In the genomic region with DNA sequence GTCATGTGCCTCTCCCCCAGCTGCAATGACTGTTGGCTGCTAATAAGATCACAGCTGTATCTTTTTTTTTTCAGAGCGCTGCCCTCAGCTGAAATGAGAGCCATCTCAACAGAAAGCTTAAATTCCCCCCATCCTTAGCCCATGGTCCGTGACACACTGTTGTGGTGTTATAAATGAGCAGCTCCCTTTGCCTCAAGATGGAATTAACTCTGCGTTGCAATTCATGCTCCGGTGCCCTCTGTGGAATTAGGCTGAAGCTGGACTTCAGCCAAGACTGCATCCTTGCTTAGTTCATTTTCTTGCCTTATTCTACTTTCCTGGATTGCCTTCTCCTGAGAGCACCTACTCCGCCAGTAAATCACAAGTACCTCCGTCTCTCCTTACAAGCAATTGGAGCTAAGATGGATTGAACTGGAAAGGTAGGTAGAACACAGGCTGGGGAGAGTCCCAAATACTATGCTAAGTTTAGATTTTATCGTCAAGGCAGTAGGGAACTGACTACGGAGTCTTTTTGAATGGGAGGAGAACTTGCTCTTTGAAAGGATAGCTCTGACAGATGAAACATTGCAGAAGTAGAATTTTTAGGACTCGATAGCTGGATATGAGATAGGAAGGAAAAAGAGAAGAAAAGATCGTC, we compare ENCODE assay signal across 39 cellular contexts. TPM values are rescaled to one million over a fixed set of nuclear protein-coding genes. Genes with fewer than 3 reads are reported as not detected.
"Had no signal": no experiment of that assay in that cellular context is flagged by ENCODE, and none has a peak within 500 bp of the region (broad histone marks: within the 10 kb centered on the region; RNA-seq: fewer than 3 reads in every experiment).

No MANE protein-coding gene starts in this region.

- H3K4me3 ChIP-seq: ascending aorta, cardiac muscle cell, colonic mucosa, dorsolateral prefrontal cortex, gastroesophageal sphincter, left lung, lower lobe of right lung, sigmoid colon, upper lobe of left lung, vagina had no signal

- DNase-seq: activated CD4-positive, alpha-beta memory T cell treated with anti-CD3 and anti-CD28 coated beads for 36 hours; activated CD4-positive, alpha-beta T cell treated with anti-CD3 and anti-CD28 coated beads, Interleukin-2, amount 10 ng/mL, durations not matched to agents 24 days and 14 days; activated CD4-positive, CD25-positive, alpha-beta regulatory T cell treated with anti-CD3 and anti-CD28 coated beads, Interleukin-2, amount 50 U/mL, for 72 hours; activated CD8-positive, alpha-beta memory T cell treated with anti-CD3 and anti-CD28 coated beads, Interleukin-2, amount 50 U/mL, for 4 hours; activated gamma-delta T cell; activated naive CD4-positive, alpha-beta T cell treated with anti-CD3 and anti-CD28 coated beads, Interleukin-2, amount 10 ng/mL, durations not matched to agents 7 days and 5 days; activated naive CD8-positive, alpha-beta T cell treated with anti-CD3 and anti-CD28 coated beads, Interleukin-2, amount 10 ng/mL, durations not matched to agents 7 days and 5 days; activated T-cell treated with anti-CD3 and anti-CD28 coated beads, Interleukin-2, amount 50 U/mL, for 1 hour; cerebellar nuclear complex; colonic mucosa; dorsolateral prefrontal cortex; effector memory CD4-positive, alpha-beta T cell; erythroblast; head of caudate nucleus; hippocampal formation; left lung; lower lobe of right lung; mesendoderm; posterior cingulate gyrus; retina; sigmoid colon; small intestine; stimulated activated CD4-positive, alpha-beta T cell treated with anti-CD3 and anti-CD28 coated beads, Interleukin-1b, Interleukin-23, amount 100 ng/mL, for 48 hours; stimulated activated CD4-positive, alpha-beta T cell treated with anti-CD3 and anti-CD28 coated beads, Interleukin-4, amount 100 ng/mL, for 4 hours; stimulated activated CD8-positive, alpha-beta memory T cell treated with anti-CD3 and anti-CD28 coated beads, Interleukin-4, amount 100 ng/mL, for 48 hours; stimulated activated naive CD8-positive, alpha-beta T cell treated with anti-CD3 and anti-CD28 coated beads, Interleukin-15, amount 100 ng/mL, for 72 hours; substantia nigra; T-helper 17 cell; T1000; upper lobe of left lung had no signal

- H3K27ac ChIP-seq: ascending aorta, cardiac muscle cell, colonic mucosa, dorsolateral prefrontal cortex, gastroesophageal sphincter, left lung, lower lobe of right lung, sigmoid colon, upper lobe of left lung, vagina had no signal

- ATAC-seq: gastroesophageal sphincter; left lung; lower lobe of right lung; natural killer cell treated with Interleukin-12 subunit alpha and Interleukin-12 subunit beta and Interleukin-15 and Interleukin-18, amount 100 ng/mL, for 72 hours; stimulated activated memory B cell treated with anti-CD40 and anti-IgM and Interleukin-4, amounts not matched to agents 10 μg/mL and 1 μg/mL and 100 μg/mL, for 72 hours; stimulated activated naive CD8-positive, alpha-beta T cell treated with anti-CD3 and anti-CD28 coated beads, Interleukin-15, amount 100 ng/mL, for 72 hours; T-helper 17 cell had no signal

- H3K9me3 Mint-ChIP-seq: activated CD4-positive, alpha-beta memory T cell treated with anti-CD3 and anti-CD28 coated beads for 36 hours; activated CD4-positive, alpha-beta T cell treated with anti-CD3 and anti-CD28 coated beads, Interleukin-2, amount 10 ng/mL, durations not matched to agents 24 days and 14 days; activated naive CD4-positive, alpha-beta T cell treated with anti-CD3 and anti-CD28 coated beads, Interleukin-2, amount 10 ng/mL, durations not matched to agents 7 days and 5 days; activated T-helper 1 cell treated with anti-CD3 and anti-CD28 coated beads, Interleukin-12 subunit alpha, Interleukin-12 subunit beta, Interleukin-2, Interleukin-4 antibody, amounts not matched to agents 30 ng/mL and 10 ng/mL and 1 ng/mL, durations not matched to agents 14 hours and 24 hours and 36 hours; stimulated activated memory B cell treated with anti-CD40 and anti-IgM and Interleukin-4, amounts not matched to agents 10 μg/mL and 1 μg/mL and 100 μg/mL, for 72 hours; stimulated activated naive CD8-positive, alpha-beta T cell treated with anti-CD3 and anti-CD28 coated beads, Interleukin-15, amount 100 ng/mL, for 72 hours had no signal

- H3K4me1 ChIP-seq: ascending aorta, colonic mucosa, gastroesophageal sphincter, left lung, lower lobe of right lung, upper lobe of left lung, vagina had no signal

- H3K27me3 ChIP-seq: ascending aorta, cardiac muscle cell, colonic mucosa, dorsolateral prefrontal cortex, gastroesophageal sphincter, left lung, sigmoid colon, upper lobe of left lung, vagina had no signal

- H3K9me3 ChIP-seq: ascending aorta, colonic mucosa, gastroesophageal sphincter, left lung, lower lobe of right lung, sigmoid colon, upper lobe of left lung, vagina had no signal

- H3K4me3 Mint-ChIP-seq: activated CD4-positive, alpha-beta memory T cell treated with anti-CD3 and anti-CD28 coated beads for 36 hours; activated CD4-positive, alpha-beta T cell treated with anti-CD3 and anti-CD28 coated beads, Interleukin-2, amount 10 ng/mL, durations not matched to agents 24 days and 14 days; activated naive CD4-positive, alpha-beta T cell treated with anti-CD3 and anti-CD28 coated beads, Interleukin-2, amount 10 ng/mL, durations not matched to agents 7 days and 5 days; activated naive CD8-positive, alpha-beta T cell treated with anti-CD3 and anti-CD28 coated beads, Interleukin-2, amount 10 ng/mL, durations not matched to agents 7 days and 5 days; activated T-helper 1 cell treated with anti-CD3 and anti-CD28 coated beads, Interleukin-12 subunit alpha, Interleukin-12 subunit beta, Interleukin-2, Interleukin-4 antibody, amounts not matched to agents 30 ng/mL and 10 ng/mL and 1 ng/mL, durations not matched to agents 14 hours and 24 hours and 36 hours; brain; natural killer cell treated with Interleukin-12 subunit alpha and Interleukin-12 subunit beta and Interleukin-15 and Interleukin-18, amount 100 ng/mL, for 72 hours; stimulated activated memory B cell treated with anti-CD40 and anti-IgM and Interleukin-4, amounts not matched to agents 10 μg/mL and 1 μg/mL and 100 μg/mL, for 72 hours; stimulated activated naive CD8-positive, alpha-beta T cell treated with anti-CD3 and anti-CD28 coated beads, Interleukin-15, amount 100 ng/mL, for 72 hours; T-helper 17 cell had no signal

- H3K36me3 Mint-ChIP-seq: activated CD4-positive, alpha-beta memory T cell treated with anti-CD3 and anti-CD28 coated beads for 36 hours; activated naive CD4-positive, alpha-beta T cell treated with anti-CD3 and anti-CD28 coated beads, Interleukin-2, amount 10 ng/mL, durations not matched to agents 7 days and 5 days; activated naive CD8-positive, alpha-beta T cell treated with anti-CD3 and anti-CD28 coated beads, Interleukin-2, amount 10 ng/mL, durations not matched to agents 7 days and 5 days; brain; natural killer cell treated with Interleukin-12 subunit alpha and Interleukin-12 subunit beta and Interleukin-15 and Interleukin-18, amount 100 ng/mL, for 72 hours; stimulated activated memory B cell treated with anti-CD40 and anti-IgM and Interleukin-4, amounts not matched to agents 10 μg/mL and 1 μg/mL and 100 μg/mL, for 72 hours had no signal

- H3K36me3 ChIP-seq: ascending aorta, cardiac muscle cell, colonic mucosa, gastroesophageal sphincter, left lung, lower lobe of right lung, sigmoid colon, upper lobe of left lung, vagina had no signal

- FAIRE-seq: small intestine had no signal

- H3K27me3 Mint-ChIP-seq: activated CD4-positive, alpha-beta memory T cell treated with anti-CD3 and anti-CD28 coated beads for 36 hours; activated CD4-positive, alpha-beta T cell treated with anti-CD3 and anti-CD28 coated beads, Interleukin-2, amount 10 ng/mL, durations not matched to agents 24 days and 14 days; activated naive CD4-positive, alpha-beta T cell treated with anti-CD3 and anti-CD28 coated beads, Interleukin-2, amount 10 ng/mL, durations not matched to agents 7 days and 5 days; activated naive CD8-positive, alpha-beta T cell treated with anti-CD3 and anti-CD28 coated beads, Interleukin-2, amount 10 ng/mL, durations not matched to agents 7 days and 5 days; stimulated activated memory B cell treated with anti-CD40 and anti-IgM and Interleukin-4, amounts not matched to agents 10 μg/mL and 1 μg/mL and 100 μg/mL, for 72 hours; T-helper 17 cell had no signal

- H3K4me1 Mint-ChIP-seq: activated CD4-positive, alpha-beta T cell treated with anti-CD3 and anti-CD28 coated beads, Interleukin-2, amount 10 ng/mL, durations not matched to agents 24 days and 14 days; activated naive CD4-positive, alpha-beta T cell treated with anti-CD3 and anti-CD28 coated beads, Interleukin-2, amount 10 ng/mL, durations not matched to agents 7 days and 5 days; activated naive CD8-positive, alpha-beta T cell treated with anti-CD3 and anti-CD28 coated beads, Interleukin-2, amount 10 ng/mL, durations not matched to agents 7 days and 5 days; stimulated activated memory B cell treated with anti-CD40 and anti-IgM and Interleukin-4, amounts not matched to agents 10 μg/mL and 1 μg/mL and 100 μg/mL, for 72 hours; stimulated activated naive CD8-positive, alpha-beta T cell treated with anti-CD3 and anti-CD28 coated beads, Interleukin-15, amount 100 ng/mL, for 72 hours; T-helper 17 cell had no signal

- H3K27ac Mint-ChIP-seq: activated CD4-positive, alpha-beta memory T cell treated with anti-CD3 and anti-CD28 coated beads for 36 hours; activated CD4-positive, alpha-beta T cell treated with anti-CD3 and anti-CD28 coated beads, Interleukin-2, amount 10 ng/mL, durations not matched to agents 24 days and 14 days; activated naive CD4-positive, alpha-beta T cell treated with anti-CD3 and anti-CD28 coated beads, Interleukin-2, amount 10 ng/mL, durations not matched to agents 7 days and 5 days; activated naive CD8-positive, alpha-beta T cell treated with anti-CD3 and anti-CD28 coated beads, Interleukin-2, amount 10 ng/mL, durations not matched to agents 7 days and 5 days; activated T-helper 1 cell treated with anti-CD3 and anti-CD28 coated beads, Interleukin-12 subunit alpha, Interleukin-12 subunit beta, Interleukin-2, Interleukin-4 antibody, amounts not matched to agents 30 ng/mL and 10 ng/mL and 1 ng/mL, durations not matched to agents 14 hours and 24 hours and 36 hours; brain; natural killer cell treated with Interleukin-12 subunit alpha and Interleukin-12 subunit beta and Interleukin-15 and Interleukin-18, amount 100 ng/mL, for 72 hours; stimulated activated memory B cell treated with anti-CD40 and anti-IgM and Interleukin-4, amounts not matched to agents 10 μg/mL and 1 μg/mL and 100 μg/mL, for 72 hours; stimulated activated naive CD8-positive, alpha-beta T cell treated with anti-CD3 and anti-CD28 coated beads, Interleukin-15, amount 100 ng/mL, for 72 hours; T-helper 17 cell had no signal

RNA-seq across cellular contexts. Expression of gene THRB, which starts 39.0 kb away (rescaled TPM):
- total RNA-seq: activated CD4-positive, alpha-beta memory T cell treated with anti-CD3 and anti-CD28 coated beads for 36 hours; activated CD4-positive, alpha-beta T cell treated with anti-CD3 and anti-CD28 coated beads, Interleukin-2, amount 10 ng/mL, durations not matched to agents 24 days and 14 days; activated CD8-positive, alpha-beta memory T cell treated with anti-CD3 and anti-CD28 coated beads for 36 hours; activated naive CD8-positive, alpha-beta T cell treated with anti-CD3 and anti-CD28 coated beads, Interleukin-2, amount 10 ng/mL, durations not matched to agents 7 days and 5 days; activated T-helper 1 cell treated with anti-CD3 and anti-CD28 coated beads, Interleukin-12 subunit alpha, Interleukin-12 subunit beta, Interleukin-2, Interleukin-4 antibody, amounts not matched to agents 30 ng/mL and 10 ng/mL and 1 ng/mL, durations not matched to agents 14 hours and 24 hours and 36 hours had no signal
